ENCODE assay signal across 21 cellular contexts in genomic region chr11:33490842-33491370, GRCh38.
DNase-seq lines count a peak whose midpoint lies in the region; ATAC-seq and TF ChIP-seq lines count a peak whose summit lies in the region.
"Had no signal": no experiment of that assay in that cellular context is flagged by ENCODE, and none has a peak within 500 bp of the region (broad histone marks: within the 10 kb centered on the region; RNA-seq: fewer than 3 reads in every experiment).

No MANE protein-coding gene starts in this region.

- intact Hi-C loops in IMR-90 (cut with micrococcal nuclease): no loop called here
- intact Hi-C loops in heart left ventricle (cut with DNase I): no loop called here

- no peak for TF ChIP-seq POLR2A in IMR-90 (IDR thresholded peaks at IDR 0.05; ENCODE audit: low read depth, low read length)
- TF ChIP-seq POLR2A in heart left ventricle (IDR thresholded peaks at IDR 0.05): no peak

- H2AK5ac ChIP-seq in IMR-90 (ENCODE audit: low read depth, low read length): no peak overlapping the region

- DNase-seq in ELR (ENCODE audit: low read depth) (peak; percentile 35), IMR-90 (no peak), SK-MEL-5 (ENCODE audit: low read depth, low spot score) (peak; percentile 19), heart left ventricle (no peak), NCI-H82 (lab: John Stamatoyannopoulos, UW) (no peak)
- DNase-seq: Caco-2; CD4-positive, CD25-positive, alpha-beta regulatory T cell; DMS153; GDM1; H7; MV-4-11; NCI-H1417; NCI-H2029 treated with DMSO at 0.1 percent for 48 hours; NCI-H226; NCI-H524 treated with DMSO at 0.1 percent for 48 hours; NK-92 treated with Interleukin-12 subunit alpha and Interleukin-12 subunit beta, amount 100 ng/mL, for 24 hours; SW 1271 had no signal

- H3K9ac ChIP-seq in IMR-90 (ENCODE audit: low read depth, low read length) (no peak overlapping the region), parathyroid adenoma (no peak overlapping the region)

- H3K36me3 ChIP-seq in IMR-90 (ENCODE audit: control insufficient read depth, insufficient read depth, low read length): no peaks in the 10 kb centered on the region
- H3K36me3 ChIP-seq in parathyroid adenoma (ENCODE audit: control insufficient read depth, insufficient read depth, low read length): no peaks in the 10 kb centered on the region
- no peaks in the 10 kb centered on the region for H3K36me3 ChIP-seq in heart left ventricle
- H3K36me3 ChIP-seq: SJSA1 had no signal

- H4K91ac ChIP-seq in IMR-90 (ENCODE audit: insufficient read depth, low read depth, low read length): no peak overlapping the region

- in situ Hi-C loops in IMR-90 (cut with MboI; ENCODE audit: low sequenced_read_pairs) (no loop called here), SK-MEL-5 (cut with HindIII; ENCODE audit: low pct_unique_long_range_greater_than_20kb, low sequenced_read_pairs) (no loop called here)

- ATAC-seq in IMR-90 (ENCODE audit: low read depth): no peak
- no peak for ATAC-seq in HG03342 (IDR thresholded peaks at IDR 0.05; ENCODE audit: unreplicated experiment)
- ATAC-seq in heart left ventricle: no peak

- H3K9me3 ChIP-seq in IMR-90 (ENCODE audit: control insufficient read depth, insufficient read depth, low read length) (peaks cover 2% of the 10 kb centered on the region; the same call in 1 of the 2 replicates), parathyroid adenoma (ENCODE audit: control insufficient read depth, low read length) (no peaks in the 10 kb centered on the region), heart left ventricle (peaks cover 0 to 2% (median 0%) of the 10 kb centered on the region in 12 donors)
- H3K9me3 ChIP-seq: Caco-2, SJSA1 had no signal

- H3K79me2 ChIP-seq in parathyroid adenoma: peaks cover 18% of the 10 kb centered on the region

- H3K4me1 ChIP-seq in IMR-90 (ENCODE audit: control insufficient read depth, insufficient read depth, low read length): no peaks in the 10 kb centered on the region
- H3K4me1 ChIP-seq in parathyroid adenoma: peaks cover 29% of the 10 kb centered on the region
- no peaks in the 10 kb centered on the region for H3K4me1 ChIP-seq in heart left ventricle
- H3K4me1 ChIP-seq: Caco-2, SJSA1 had no signal

- no peak overlapping the region for H4K5ac ChIP-seq in IMR-90 (ENCODE audit: low read depth, low read length)

- no peak overlapping the region for H2BK20ac ChIP-seq in IMR-90 (ENCODE audit: low read depth, low read length)

- CTCF ChIA-PET in IMR-90 (lab: Yijun Ruan, JAX): no interaction called here

- no peaks in the 10 kb centered on the region for H4K20me1 ChIP-seq in IMR-90 (ENCODE audit: insufficient read depth, low read length)

- no peak overlapping the region for H3K27ac ChIP-seq in IMR-90 (ENCODE audit: insufficient read depth, low read length)
- peak overlapping the region; percentile 6 for H3K27ac ChIP-seq in parathyroid adenoma
- H3K27ac ChIP-seq in heart left ventricle: no peak overlapping the region
- H3K27ac ChIP-seq: RWPE1, SJSA1 had no signal

- POLR2A ChIA-PET in IMR-90 (lab: Charles Lee; ENCODE audit: unreplicated experiment): no interaction called here

- no peak overlapping the region for H2BK120ac ChIP-seq in IMR-90 (ENCODE audit: low read depth, low read length)

- no peak overlapping the region for H2BK5ac ChIP-seq in IMR-90 (ENCODE audit: low read depth, low read length, poor library complexity, severe bottlenecking)

- no peak overlapping the region for H3K4me2 ChIP-seq in IMR-90 (ENCODE audit: low read depth, low read length)
- H3K4me2 ChIP-seq in parathyroid adenoma (ENCODE audit: low read length): no peak overlapping the region

- H2BK15ac ChIP-seq in IMR-90 (ENCODE audit: low read depth, low read length): no peak overlapping the region

- H3K4me3 ChIP-seq in IMR-90 (ENCODE audit: insufficient read depth, low read depth, low read length): no peak overlapping the region
- no peak overlapping the region for H3K4me3 ChIP-seq in parathyroid adenoma (ENCODE audit: low read depth, low read length)
- no peak overlapping the region for H3K4me3 ChIP-seq in heart left ventricle
- H3K4me3 ChIP-seq: SJSA1 had no signal

- no peak overlapping the region for H3K14ac ChIP-seq in IMR-90 (replicated peaks; ENCODE audit: low read depth, low read length)

- no peak overlapping the region for H3K4ac ChIP-seq in IMR-90 (ENCODE audit: low read depth, low read length)

- H4K8ac ChIP-seq in IMR-90 (ENCODE audit: low read depth in 2 of 2, low read length in 2 of 2): no peak overlapping the region

- no peaks in the 10 kb centered on the region for H3K9me1 ChIP-seq in IMR-90 (ENCODE audit: insufficient read depth, low read length)

- no TSS peak for BruUV-seq in IMR-90 (replicated peaks; lab: Mats Ljungman, UMichigan)

- dilution Hi-C loops in IMR-90 (cut with HindIII; ENCODE audit: low sequenced_read_pairs, unreplicated experiment): no loop called here

- TF ChIP-seq CTCF in IMR-90 (conservative IDR thresholded peaks at IDR 0.05; ENCODE audit: low read depth, low read length): no peak
- no peak for TF ChIP-seq CTCF in parathyroid adenoma (IDR thresholded peaks at IDR 0.05)
- TF ChIP-seq CTCF in heart left ventricle (IDR thresholded peaks at IDR 0.05): no peak

- no peak overlapping the region for H2AK9ac ChIP-seq in IMR-90 (replicated peaks; ENCODE audit: low read depth, low read length, poor library complexity)

- WGBS in IMR-90 (ENCODE audit: extremely low coverage in 2 of 2, insufficient read length in 1 of 2), 2 experiments: 56% methylated on average over 1 of the region's 3 CpGs; no CpG with 5 or more reads in 1 of the 2 experiments
- 42 to 53% (median 52%) methylated on average over 3 of the region's 3 CpGs for WGBS in heart left ventricle, 4 donors

- TF ChIP-seq RAD21 in IMR-90 (IDR thresholded peaks at IDR 0.05; ENCODE audit: low read length): no peak

- H2AFZ ChIP-seq in IMR-90 (replicated peaks; ENCODE audit: low read length, poor library complexity) (no peak overlapping the region), parathyroid adenoma (no peak overlapping the region)

- peaks cover 0 to 26% of the 10 kb centered on the region in 2 experiments; a peak in 3 of 4 replicates for H3K79me1 ChIP-seq in IMR-90 (ENCODE audit: low read depth in 1 of 2, low read length in 2 of 2)

- H3K18ac ChIP-seq in IMR-90 (ENCODE audit: low read depth, low read length): no peak overlapping the region

- no peak overlapping the region for H3K56ac ChIP-seq in IMR-90 (ENCODE audit: extremely low read depth, insufficient read depth, low read length)

- peaks cover 2% of the 10 kb centered on the region; the same call in 1 of the 2 replicates for H3K27me3 ChIP-seq in IMR-90 (ENCODE audit: control insufficient read depth, insufficient read depth, low read length)
- H3K27me3 ChIP-seq in parathyroid adenoma (ENCODE audit: control insufficient read depth, insufficient read depth, low read length): no peaks in the 10 kb centered on the region
- H3K27me3 ChIP-seq in heart left ventricle: peaks cover 0 to 9% (median 0%) of the 10 kb centered on the region in 9 donors

- no peak overlapping the region for H3K23ac ChIP-seq in IMR-90 (ENCODE audit: low read depth, low read length)

TF ChIP-seq in IMR-90, 13 proteins besides CTCF, POLR2A, EP300 and RAD21:
- no peak for TF ChIP-seq NFE2L2 (IDR thresholded peaks at IDR 0.05; ENCODE audit: low read depth, low read length)
- no peak for TF ChIP-seq RCOR1 (IDR thresholded peaks at IDR 0.05; ENCODE audit: insufficient replicate concordance, low read length)
- no peak for TF ChIP-seq ELK1 (IDR thresholded peaks at IDR 0.05; ENCODE audit: borderline replicate concordance, low read depth, low read length)
- no peak for TF ChIP-seq SMC3 (IDR thresholded peaks at IDR 0.05; ENCODE audit: low read depth, low read length)
- TF ChIP-seq CEBPB (IDR thresholded peaks at IDR 0.05; ENCODE audit: low read depth, low read length): peak; percentile 27; the same call in 1 of the 2 replicates
- no peak for TF ChIP-seq MAFK (IDR thresholded peaks at IDR 0.05; ENCODE audit: low read depth, low read length)
TF ChIP-seq in IMR-90: peak in this region for 1.

Comparison
In these comparisons a context has a peak if more than half of its experiments do, and no peak if none do; other contexts are left out.
1. DNase-seq: peak in ELR (single experiment) and SK-MEL-5 (single experiment); none in IMR-90 (single experiment), heart left ventricle (0 of 5) and NCI-H82 (single experiment).